In the genomic region with DNA sequence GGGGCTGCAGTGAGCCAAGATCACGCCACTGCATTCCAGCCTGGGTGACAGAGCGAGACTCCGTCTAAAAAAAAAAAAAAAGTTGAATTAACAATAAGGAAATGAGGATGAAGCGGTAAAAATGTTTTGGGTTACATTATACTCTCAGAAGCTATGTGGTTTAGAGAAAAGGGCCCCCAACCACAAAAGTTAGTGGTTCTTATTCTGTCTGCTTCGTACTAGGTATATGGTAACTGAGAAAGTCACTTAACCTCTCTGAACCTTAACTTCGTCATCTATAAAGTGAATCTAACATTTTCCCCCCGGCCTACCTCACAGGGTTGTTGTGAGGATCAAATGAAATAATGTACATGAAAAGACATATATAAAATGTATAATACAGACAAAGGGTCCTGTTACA, we compare ENCODE assay signal across 1 cellular context.
TF ChIP-seq lines count a peak whose summit lies in the region.

No MANE protein-coding gene starts in this region.

TF ChIP-seq in GM12878, 131 proteins besides CTCF, POLR2A, EP300 and RAD21 (continued from another document):
- TF ChIP-seq, protein P1, sequence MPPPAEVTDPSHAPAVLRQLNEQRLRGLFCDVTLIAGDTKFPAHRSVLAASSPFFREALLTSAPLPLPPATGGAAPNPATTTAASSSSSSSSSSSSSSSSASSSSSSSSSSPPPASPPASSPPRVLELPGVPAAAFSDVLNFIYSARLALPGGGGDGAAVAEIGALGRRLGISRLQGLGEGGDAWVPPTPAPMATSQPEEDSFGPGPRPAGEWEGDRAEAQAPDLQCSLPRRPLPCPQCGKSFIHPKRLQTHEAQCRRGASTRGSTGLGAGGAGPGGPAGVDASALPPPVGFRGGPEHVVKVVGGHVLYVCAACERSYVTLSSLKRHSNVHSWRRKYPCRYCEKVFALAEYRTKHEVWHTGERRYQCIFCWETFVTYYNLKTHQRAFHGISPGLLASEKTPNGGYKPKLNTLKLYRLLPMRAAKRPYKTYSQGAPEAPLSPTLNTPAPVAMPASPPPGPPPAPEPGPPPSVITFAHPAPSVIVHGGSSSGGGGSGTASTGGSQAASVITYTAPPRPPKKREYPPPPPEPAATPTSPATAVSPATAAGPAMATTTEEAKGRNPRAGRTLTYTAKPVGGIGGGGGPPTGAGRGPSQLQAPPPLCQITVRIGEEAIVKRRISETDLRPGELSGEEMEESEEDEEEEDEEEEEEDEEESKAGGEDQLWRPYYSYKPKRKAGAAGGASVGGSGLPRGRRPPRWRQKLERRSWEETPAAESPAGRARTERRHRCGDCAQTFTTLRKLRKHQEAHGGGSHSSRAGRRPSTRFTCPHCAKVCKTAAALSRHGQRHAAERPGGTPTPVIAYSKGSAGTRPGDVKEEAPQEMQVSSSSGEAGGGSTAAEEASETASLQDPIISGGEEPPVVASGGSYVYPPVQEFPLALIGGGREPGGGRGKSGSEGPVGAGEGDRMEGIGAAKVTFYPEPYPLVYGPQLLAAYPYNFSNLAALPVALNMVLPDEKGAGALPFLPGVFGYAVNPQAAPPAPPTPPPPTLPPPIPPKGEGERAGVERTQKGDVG (CRISPR knock-in tag; IDR thresholded peaks at IDR 0.05) = no peak
- no peak for TF ChIP-seq HDGF (IDR thresholded peaks at IDR 0.05)
- TF ChIP-seq ZNF384 (IDR thresholded peaks at IDR 0.05; ENCODE audit: borderline replicate concordance, low read depth, low read length) = no peak
- TF ChIP-seq NFYA (IDR thresholded peaks at IDR 0.05; ENCODE audit: borderline replicate concordance, low read depth, low read length) = no peak
- TF ChIP-seq EGR1 (IDR thresholded peaks at IDR 0.05; ENCODE audit: borderline replicate concordance in 1 of 2, low read depth in 2 of 2, low read length in 2 of 2) = no peak
- no peak for TF ChIP-seq ETV6 (conservative IDR thresholded peaks at IDR 0.05 in 1 of 2, IDR thresholded peaks at IDR 0.05 in 1 of 2; ENCODE audit: borderline replicate concordance in 1 of 2, low read depth in 1 of 2)
- no peak for TF ChIP-seq JUND (IDR thresholded peaks at IDR 0.05; ENCODE audit: low read depth, low read length)
- no peak for TF ChIP-seq TBL1XR1 (IDR thresholded peaks at IDR 0.05; ENCODE audit: low read depth, low read length)
- no peak for TF ChIP-seq ZNF217 (IDR thresholded peaks at IDR 0.05)
- TF ChIP-seq ASH2L (IDR thresholded peaks at IDR 0.05; ENCODE audit: borderline replicate concordance, low read depth) = no peak
- TF ChIP-seq, protein P2, sequence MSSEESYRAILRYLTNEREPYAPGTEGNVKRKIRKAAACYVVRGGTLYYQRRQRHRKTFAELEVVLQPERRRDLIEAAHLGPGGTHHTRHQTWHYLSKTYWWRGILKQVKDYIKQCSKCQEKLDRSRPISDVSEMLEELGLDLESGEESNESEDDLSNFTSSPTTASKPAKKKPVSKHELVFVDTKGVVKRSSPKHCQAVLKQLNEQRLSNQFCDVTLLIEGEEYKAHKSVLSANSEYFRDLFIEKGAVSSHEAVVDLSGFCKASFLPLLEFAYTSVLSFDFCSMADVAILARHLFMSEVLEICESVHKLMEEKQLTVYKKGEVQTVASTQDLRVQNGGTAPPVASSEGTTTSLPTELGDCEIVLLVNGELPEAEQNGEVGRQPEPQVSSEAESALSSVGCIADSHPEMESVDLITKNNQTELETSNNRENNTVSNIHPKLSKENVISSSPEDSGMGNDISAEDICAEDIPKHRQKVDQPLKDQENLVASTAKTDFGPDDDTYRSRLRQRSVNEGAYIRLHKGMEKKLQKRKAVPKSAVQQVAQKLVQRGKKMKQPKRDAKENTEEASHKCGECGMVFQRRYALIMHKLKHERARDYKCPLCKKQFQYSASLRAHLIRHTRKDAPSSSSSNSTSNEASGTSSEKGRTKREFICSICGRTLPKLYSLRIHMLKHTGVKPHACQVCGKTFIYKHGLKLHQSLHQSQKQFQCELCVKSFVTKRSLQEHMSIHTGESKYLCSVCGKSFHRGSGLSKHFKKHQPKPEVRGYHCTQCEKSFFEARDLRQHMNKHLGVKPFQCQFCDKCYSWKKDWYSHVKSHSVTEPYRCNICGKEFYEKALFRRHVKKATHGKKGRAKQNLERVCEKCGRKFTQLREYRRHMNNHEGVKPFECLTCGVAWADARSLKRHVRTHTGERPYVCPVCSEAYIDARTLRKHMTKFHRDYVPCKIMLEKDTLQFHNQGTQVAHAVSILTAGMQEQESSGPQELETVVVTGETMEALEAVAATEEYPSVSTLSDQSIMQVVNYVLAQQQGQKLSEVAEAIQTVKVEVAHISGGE (CRISPR knock-in tag; IDR thresholded peaks at IDR 0.05) = no peak
- no peak for TF ChIP-seq CBX3 (IDR thresholded peaks at IDR 0.05; ENCODE audit: borderline replicate concordance, low read depth)
- TF ChIP-seq SMARCA5 (IDR thresholded peaks at IDR 0.05) = no peak
- no peak for TF ChIP-seq SUZ12 (IDR thresholded peaks at IDR 0.05; ENCODE audit: unreplicated experiment)
- TF ChIP-seq, protein P3, sequence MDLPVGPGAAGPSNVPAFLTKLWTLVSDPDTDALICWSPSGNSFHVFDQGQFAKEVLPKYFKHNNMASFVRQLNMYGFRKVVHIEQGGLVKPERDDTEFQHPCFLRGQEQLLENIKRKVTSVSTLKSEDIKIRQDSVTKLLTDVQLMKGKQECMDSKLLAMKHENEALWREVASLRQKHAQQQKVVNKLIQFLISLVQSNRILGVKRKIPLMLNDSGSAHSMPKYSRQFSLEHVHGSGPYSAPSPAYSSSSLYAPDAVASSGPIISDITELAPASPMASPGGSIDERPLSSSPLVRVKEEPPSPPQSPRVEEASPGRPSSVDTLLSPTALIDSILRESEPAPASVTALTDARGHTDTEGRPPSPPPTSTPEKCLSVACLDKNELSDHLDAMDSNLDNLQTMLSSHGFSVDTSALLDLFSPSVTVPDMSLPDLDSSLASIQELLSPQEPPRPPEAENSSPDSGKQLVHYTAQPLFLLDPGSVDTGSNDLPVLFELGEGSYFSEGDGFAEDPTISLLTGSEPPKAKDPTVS (IDR thresholded peaks at IDR 0.05; ENCODE audit: low read depth, low read length) = no peak
- TF ChIP-seq RELA (IDR thresholded peaks at IDR 0.05; ENCODE audit: borderline replicate concordance, partially characterized antibody) = no peak
- no peak for TF ChIP-seq PAX5 (IDR thresholded peaks at IDR 0.05; ENCODE audit: borderline replicate concordance, low read depth, low read length)
- no peak for TF ChIP-seq IRF4 (IDR thresholded peaks at IDR 0.05; ENCODE audit: low read depth, low read length)
- peak; percentile 93 for TF ChIP-seq RUNX3 (IDR thresholded peaks at IDR 0.05; ENCODE audit: low read length)
- TF ChIP-seq SRF (IDR thresholded peaks at IDR 0.05; ENCODE audit: low read depth in 2 of 2, low read length in 2 of 2) = no peak
- no peak for TF ChIP-seq SREBF2 (IDR thresholded peaks at IDR 0.05; ENCODE audit: low read length)
- TF ChIP-seq GABPA (IDR thresholded peaks at IDR 0.05; ENCODE audit: low read depth) = no peak
- no peak for TF ChIP-seq SPI1 (IDR thresholded peaks at IDR 0.05; ENCODE audit: borderline replicate concordance, insufficient read depth, low read depth, low read length)
